8 cellular contexts compared by ENCODE assay signal in the genomic region with DNA sequence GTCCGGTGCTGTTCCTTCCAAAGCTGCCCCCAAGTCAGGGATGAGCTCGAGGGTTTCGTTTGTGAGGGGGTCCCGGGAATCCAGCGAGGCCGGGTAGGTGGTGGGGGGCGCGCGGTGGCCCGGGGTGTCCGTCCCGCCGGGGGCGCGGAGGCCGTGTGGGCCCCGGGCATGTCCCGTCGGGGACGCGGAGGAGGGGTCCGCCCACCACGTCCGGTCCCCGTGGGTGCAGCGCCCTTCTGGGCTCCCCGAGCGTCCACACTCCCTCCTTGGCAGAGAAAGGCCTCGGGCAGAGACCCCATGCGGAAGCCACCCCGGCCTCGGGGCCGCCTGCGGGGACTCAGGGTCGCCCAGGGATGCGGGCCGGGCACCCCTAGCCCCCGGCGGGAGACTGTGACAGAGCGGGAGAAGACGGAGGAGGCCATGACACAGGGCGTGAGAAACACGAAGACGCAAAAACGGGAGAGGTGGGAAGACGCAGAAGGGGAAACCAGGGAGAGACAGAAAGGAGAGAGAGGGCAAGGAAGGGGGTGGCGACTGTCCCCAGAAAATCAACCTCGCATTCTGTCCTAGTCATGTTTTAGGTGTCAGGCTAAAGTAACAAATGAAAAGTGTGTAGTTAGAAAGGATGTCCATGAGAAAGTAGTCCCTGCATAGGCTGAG. TPM values are rescaled to one million over a fixed set of nuclear protein-coding genes. Genes with fewer than 3 reads are reported as not detected.
DNase-seq lines count a peak whose midpoint lies in the region; FAIRE-seq and TF ChIP-seq lines count a peak whose summit lies in the region.

No MANE protein-coding gene starts in this region.

- POLR2A ChIA-PET in HEK293T (lab: Yijun Ruan, JAX), result interaction anchor here (1.0 to 5.2 kb wide), 6 partner anchors 9 to 69 kb away, joined by 3 to 88 read pairs (median 5); a partner anchor contains a TSS

- peak; percentile 69 for DNase-seq in GM12892 (ENCODE audit: insufficient read length)
- DNase-seq in HEK293T (ENCODE audit: extremely low spot score), result peak; percentile 70
- DNase-seq in NAMALWA (ENCODE audit: low spot score), result peak; percentile 70
- DNase-seq in activated CD4-positive, CD25-positive, alpha-beta regulatory T cell treated with anti-CD3 and anti-CD28 coated beads, Interleukin-2, amount 50 U/mL, for 72 hours, result peak; percentile 79
- DNase-seq in colonic mucosa, result peak; percentile 49
- peak; percentile 21 to 90 for DNase-seq in lower leg skin (ENCODE audit: low spot score in 2 of 2)
- DNase-seq in stimulated activated CD4-positive, alpha-beta T cell treated with anti-CD3 and anti-CD28 coated beads, Interleukin-4, amount 100 ng/mL, for 48 hours (ENCODE audit: low read depth in 2 of 2), result peak; percentile 55 to 58
- DNase-seq in A172 (ENCODE audit: low spot score), result no peak

- peak overlapping the region; percentile 90 for H3K27ac ChIP-seq in colonic mucosa

- H3K9me3 ChIP-seq in colonic mucosa, result no peaks in the 10 kb centered on the region

- no peaks in the 10 kb centered on the region for H3K36me3 ChIP-seq in colonic mucosa

- peak overlapping the region; percentile 93 to 97 for H3K9ac ChIP-seq in colonic mucosa (ENCODE audit: low read depth in 2 of 2, low read length in 2 of 2)

- TF ChIP-seq POLR2A in GM12892 (IDR thresholded peaks at IDR 0.05; ENCODE audit: low read depth, low read length) (no peak), lower leg skin (IDR thresholded peaks at IDR 0.05) (no peak)

- intact Hi-C loops in colonic mucosa (cut with DNase I), result no loop called here
- intact Hi-C loops in lower leg skin (cut with DNase I; ENCODE audit: low total_unique reads), result no loop called here

- TF ChIP-seq CTCF in colonic mucosa (IDR thresholded peaks at IDR 0.05) (no peak), lower leg skin (IDR thresholded peaks at IDR 0.05) (no peak)

- H3K4me3 ChIP-seq in colonic mucosa, result peak overlapping the region; percentile 73
- peak overlapping the region; percentile 94 for H3K4me3 ChIP-seq in lower leg skin (ENCODE audit: low read depth, poor library complexity, severe bottlenecking)

- CTCF ChIA-PET in HEK293T (lab: Yijun Ruan, JAX), result interaction anchor here (0.7 to 2.7 kb wide), 6 partner anchors 19 to 115 kb away, joined by 3 to 40 read pairs (median 4); a partner anchor contains a TSS

- 0 to 1% methylated on average over 37 to 40 of the region's 48 CpGs for WGBS in lower leg skin, 2 donors

- no peaks in the 10 kb centered on the region for H3K27me3 ChIP-seq in colonic mucosa

- H3K4me1 ChIP-seq in colonic mucosa, result peaks cover 10% of the 10 kb centered on the region

- peak; percentile 5 for FAIRE-seq in GM12892 (lab: Jason Lieb, UNC)

TF ChIP-seq in HEK293T, 16 proteins besides CTCF, POLR2A, EP300 and RAD21:
- TF ChIP-seq CTBP1 (IDR thresholded peaks at IDR 0.05; ENCODE audit: borderline replicate concordance), result no peak; the same call in 1 of the 2 replicates
- peak; percentile 97 for TF ChIP-seq L3MBTL2 (conservative IDR thresholded peaks at IDR 0.05)
TF ChIP-seq in HEK293T: peak in this region for 1.

RNA-seq across cellular contexts. Expression of a gene that starts 0.7 kb away (rescaled TPM):
- polyA plus RNA-seq in GM12892 (2012; ENCODE audit: missing spikeins), result 0.49 TPM
- total RNA-seq in colonic mucosa (1 to 10 TPM in 1 of 2 donors, under 1 TPM in 1; 0.96 to 1.0 TPM), lower leg skin (1 to 10 TPM; 4.8 to 5.8 (median 5.4) TPM)
- 1.9 and 2.7 TPM in 2 replicates for total RNA-seq in A172 (2014; rRNA removed; shearing (Covaris generic))

RNA-seq across cellular contexts. Expression of a gene that starts 20.5 kb away (rescaled TPM):
- 4.4 TPM for polyA plus RNA-seq in GM12892 (2012; ENCODE audit: missing spikeins)
- total RNA-seq in colonic mucosa (10 to 100 TPM; 10.2 to 12.3 TPM), lower leg skin (10 to 100 TPM; 20.9 to 47.8 (median 30.4) TPM)
- total RNA-seq in A172 (2014; rRNA removed; shearing (Covaris generic)), result 7.3 and 9.2 TPM in 2 replicates

RNA-seq across cellular contexts. Expression of a gene that starts 36.3 kb away (rescaled TPM):
- polyA plus RNA-seq in GM12892 (2012; ENCODE audit: missing spikeins), result 1.4 TPM
- total RNA-seq in colonic mucosa, result 1 to 10 TPM; 4.8 to 5.4 TPM
- 10 to 100 TPM in 3 of 4 donors, 1 to 10 TPM in 1; 8.3 to 19.1 (median 16.3) TPM for total RNA-seq in lower leg skin
- total RNA-seq in A172 (2014; rRNA removed; shearing (Covaris generic)), result 3.4 and 5.8 TPM in 2 replicates
